Comparison of ENCODE assay signal across 9 cellular contexts in the genomic region with DNA sequence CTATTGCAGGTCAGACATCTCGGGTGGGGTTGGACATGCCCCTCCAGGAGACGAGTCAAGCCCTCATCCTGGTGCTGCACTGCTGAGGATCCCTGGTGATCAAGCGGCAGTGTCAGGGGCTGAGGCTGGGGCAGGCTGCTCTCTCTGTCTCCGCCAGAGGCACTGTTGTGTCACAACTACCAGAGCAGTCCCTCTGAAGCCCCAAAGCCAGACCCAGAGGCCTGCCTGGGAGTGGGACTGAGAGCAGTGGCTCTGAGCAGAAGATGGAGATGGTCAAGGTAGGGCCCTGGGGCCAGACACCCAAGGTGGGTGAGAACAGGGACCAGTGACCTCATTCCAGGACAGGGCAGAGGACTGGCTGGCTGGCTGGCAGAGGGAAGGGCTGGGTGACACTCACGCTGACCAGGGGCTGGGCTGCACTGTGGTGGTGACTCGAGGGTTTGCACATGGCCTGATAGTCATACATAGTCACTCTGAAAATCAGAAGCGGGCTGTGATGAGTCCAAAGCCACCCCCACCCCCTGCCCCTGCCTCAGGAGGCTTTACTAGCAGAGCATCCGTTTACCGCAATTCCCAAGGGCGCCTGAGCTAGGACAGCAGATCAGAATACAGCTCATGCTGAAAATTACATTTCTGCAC. TPM values are rescaled to one million over a fixed set of nuclear protein-coding genes. Genes with fewer than 3 reads are reported as not detected.
DNase-seq lines count a peak whose midpoint lies in the region; ATAC-seq and TF ChIP-seq lines count a peak whose summit lies in the region.
"Had no signal": no experiment of that assay in that cellular context is flagged by ENCODE, and none has a peak within 500 bp of the region (broad histone marks: within the 10 kb centered on the region; RNA-seq: fewer than 3 reads in every experiment).

No MANE protein-coding gene starts in this region.

- POLR2A ChIA-PET in CD4-positive, alpha-beta memory T cell (lab: Charles Lee; ENCODE audit: partially characterized antibody) = no interaction called here

- no peaks in the 10 kb centered on the region for H3K9me2 ChIP-seq in GM23248 (ENCODE audit: insufficient read depth)

- peak; percentile 59 for DNase-seq in CD14-positive monocyte (ENCODE audit: low spot score)
- DNase-seq in GM23248 = peak; percentile 84
- peak; percentile 42 to 69 for DNase-seq in SJSA1 (ENCODE audit: low read depth in 1 of 2, low spot score in 2 of 2)
- DNase-seq in left kidney (ENCODE audit: low read depth, low spot score) = peak; percentile 69
- DNase-seq in CD4-positive, alpha-beta memory T cell = no peak
- DNase-seq in T-helper 2 cell = no peak

- no peak for TF ChIP-seq CTCF in CD14-positive monocyte (IDR thresholded peaks at IDR 0.05)

- H3K36me3 ChIP-seq in GM23248 (ENCODE audit: low read depth) = no peaks in the 10 kb centered on the region
- H3K36me3 ChIP-seq in SJSA1 = no peaks in the 10 kb centered on the region
- H3K36me3 ChIP-seq in CD4-positive, alpha-beta memory T cell (ENCODE audit: insufficient read depth, low read length) = no peaks in the 10 kb centered on the region

- ATAC-seq in HG03095 (IDR thresholded peaks at IDR 0.05; ENCODE audit: unreplicated experiment) (no peak), GM18870 (IDR thresholded peaks at IDR 0.05; ENCODE audit: unreplicated experiment) (no peak)

- peaks cover 12 to 13% of the 10 kb centered on the region in 2 donors for H3K36me3 Mint-ChIP-seq in CD14-positive monocyte
- peaks cover 0 to 2% of the 10 kb centered on the region in 2 donors for H3K36me3 Mint-ChIP-seq in CD4-positive, alpha-beta memory T cell

- WGBS in GM23248 (ENCODE audit: low coverage in 1 of 2, low lambda C conversion rate in 2 of 2, missing lambda C conversion rate in 2 of 2), 2 experiments = 50 to 53% methylated on average over 9 to 10 of the region's 10 CpGs

- intact Hi-C loops in CD14-positive monocyte (cut with micrococcal nuclease) = no loop called here
- intact Hi-C loops in CD4-positive, alpha-beta memory T cell (cut with micrococcal nuclease) = no loop called here

- no peak overlapping the region for H3K27ac ChIP-seq in GM23248
- no peak overlapping the region for H3K27ac ChIP-seq in SJSA1
- no peak overlapping the region for H3K27ac ChIP-seq in CD4-positive, alpha-beta memory T cell (ENCODE audit: low read depth, low read length)

- H3K4me3 ChIP-seq in GM23248 (no peak overlapping the region), SJSA1 (no peak overlapping the region)
- H3K4me3 ChIP-seq in CD4-positive, alpha-beta memory T cell (ENCODE audit: low read length in 2 of 2) = no peak overlapping the region
- H3K4me3 ChIP-seq: skin epidermis had no signal

- no peaks in the 10 kb centered on the region for H3K9me3 Mint-ChIP-seq in CD14-positive monocyte
- no peaks in the 10 kb centered on the region for H3K9me3 Mint-ChIP-seq in CD4-positive, alpha-beta memory T cell

- H3K27me3 ChIP-seq in GM23248 (replicated peaks; ENCODE audit: insufficient read depth) (no peaks in the 10 kb centered on the region), SJSA1 (replicated peaks) (no peaks in the 10 kb centered on the region)
- no peaks in the 10 kb centered on the region for H3K27me3 ChIP-seq in CD4-positive, alpha-beta memory T cell (ENCODE audit: insufficient read depth, low read length)

- no peaks in the 10 kb centered on the region for H3K79me2 ChIP-seq in GM23248 (ENCODE audit: insufficient read depth)

- H3K4me2 ChIP-seq in GM23248 (ENCODE audit: unreplicated experiment) = no peak overlapping the region

- H3K9me3 ChIP-seq in GM23248 (ENCODE audit: low read depth) (no peaks in the 10 kb centered on the region), SJSA1 (replicated peaks) (no peaks in the 10 kb centered on the region)
- no peaks in the 10 kb centered on the region for H3K9me3 ChIP-seq in CD4-positive, alpha-beta memory T cell (ENCODE audit: control insufficient read depth in 1 of 2, low read length in 2 of 2)

- H3K9ac ChIP-seq in GM23248 = no peak overlapping the region

- in situ Hi-C loops in GM23248 (cut with MboI) = loop anchor here (25.0 kb wide), 1 partner anchor 787 kb away; no protein-coding TSS in a partner anchor

- H3K4me3 Mint-ChIP-seq in CD14-positive monocyte = peak overlapping the region in 1 of 2 donors; percentile 9
- H3K4me3 Mint-ChIP-seq in CD4-positive, alpha-beta memory T cell = no peak overlapping the region

- no peaks in the 10 kb centered on the region for H3F3A ChIP-seq in GM23248 (ENCODE audit: insufficient read depth)

- CTCF ChIA-PET in CD4-positive, alpha-beta memory T cell (lab: Charles Lee; ENCODE audit: partially characterized antibody) = interaction anchor here (1.0 to 2.1 kb wide), 3 partner anchors 8 to 139 kb away, joined by 3 to 6 read pairs (median 5); no protein-coding TSS in a partner anchor

- H3K27me3 Mint-ChIP-seq in CD14-positive monocyte (ENCODE audit: low read depth in 3 of 3) = peaks cover 0 to 3% (median 0%) of the 10 kb centered on the region in 3 donors
- no peaks in the 10 kb centered on the region for H3K27me3 Mint-ChIP-seq in CD4-positive, alpha-beta memory T cell

- peak overlapping the region in 1 of 7 donors; percentile 30 for H3K27ac Mint-ChIP-seq in CD14-positive monocyte
- H3K27ac Mint-ChIP-seq in CD4-positive, alpha-beta memory T cell = peak overlapping the region in 2 of 7 donors; percentile 15 to 29

- H4K20me1 ChIP-seq in GM23248 (ENCODE audit: insufficient read depth) = no peaks in the 10 kb centered on the region

- H2AFZ ChIP-seq in GM23248 = no peak overlapping the region

- H3K4me1 ChIP-seq in GM23248 (ENCODE audit: insufficient read depth) = no peaks in the 10 kb centered on the region
- H3K4me1 ChIP-seq in SJSA1 (replicated peaks) = peaks cover 16% of the 10 kb centered on the region
- peaks cover 11% of the 10 kb centered on the region for H3K4me1 ChIP-seq in CD4-positive, alpha-beta memory T cell (ENCODE audit: insufficient read depth, low read length)

- peaks cover 18% of the 10 kb centered on the region for H3K4me1 Mint-ChIP-seq in CD14-positive monocyte
- H3K4me1 Mint-ChIP-seq in CD4-positive, alpha-beta memory T cell = peaks cover 5 to 20% (median 12%) of the 10 kb centered on the region in 4 donors

RNA-seq across cellular contexts. Expression of a gene that starts 19.6 kb away (rescaled TPM):
- polyA plus RNA-seq in CD14-positive monocyte = not detected
- total RNA-seq in GM23248 (2014; rRNA removed; shearing (Covaris generic)) = not detected in 2 replicates
- not detected in 2 replicates for polyA plus RNA-seq in GM23248 (2016; fragmentation: Nextera tagmentation; extraction: Ambion mirVana)
- not detected in 2 replicates for total RNA-seq in SJSA1 (2014; rRNA removed; shearing (Covaris generic))
- not detected for total RNA-seq in CD4-positive, alpha-beta memory T cell
- polyA plus RNA-seq in CD4-positive, alpha-beta memory T cell = not detected

Comparison
In these comparisons a context has a peak if more than half of its experiments do, and no peak if none do; other contexts are left out.
1. DNase-seq: peak in CD14-positive monocyte (single experiment), GM23248 (single experiment), SJSA1 (2 of 2) and left kidney (single experiment); none in CD4-positive, alpha-beta memory T cell (0 of 5) and T-helper 2 cell (0 of 5).